ENCODE assay signal across 8 cellular contexts in the genomic region with DNA sequence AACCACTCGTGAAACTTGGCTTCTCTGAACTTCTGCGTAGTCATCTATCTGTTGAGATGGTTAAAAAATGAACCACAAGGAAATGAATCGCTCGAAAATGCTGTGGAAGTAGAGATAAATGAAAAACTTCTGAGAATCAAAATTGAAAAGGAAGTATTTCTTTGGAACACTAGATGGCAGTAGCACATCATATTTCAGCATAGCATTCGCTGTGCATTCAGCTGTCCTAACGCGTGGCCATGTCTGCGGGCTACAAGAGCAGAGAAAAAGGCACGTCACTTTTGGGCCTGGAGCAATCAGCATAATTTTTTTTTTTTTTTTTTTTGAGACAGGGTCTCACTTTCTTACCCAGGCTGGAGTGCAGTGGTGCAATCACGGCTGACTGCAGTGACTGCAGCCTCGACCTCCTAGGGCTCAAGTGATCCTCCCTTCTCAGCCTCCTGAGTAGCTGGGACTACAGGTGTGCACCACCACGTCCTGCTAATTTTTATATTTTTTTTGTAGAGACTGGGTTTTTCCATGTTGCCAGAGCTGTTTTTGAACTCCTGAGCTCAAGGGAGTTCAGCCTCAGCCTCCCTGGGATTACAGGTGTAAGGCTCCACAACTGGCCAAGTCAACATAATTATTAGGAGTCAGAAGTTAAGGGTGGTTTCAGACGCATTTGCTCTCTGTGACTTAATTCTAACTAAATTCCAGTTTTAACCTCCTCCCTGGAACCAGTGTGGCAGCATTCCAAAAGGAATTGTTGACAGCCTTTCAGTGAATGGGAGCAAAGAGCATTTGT. TPM values are rescaled to one million over a fixed set of nuclear protein-coding genes. Genes with fewer than 3 reads are reported as not detected.
A peak's percentile ranks its signal among the peaks of the same experiment; 100 is the strongest.
DNase-seq lines count a peak whose midpoint lies in the region; ATAC-seq and TF ChIP-seq lines count a peak whose summit lies in the region.

No MANE protein-coding gene starts in this region.

- no peaks in the 10 kb centered on the region for H3K4me1 Mint-ChIP-seq in osteocyte (ENCODE audit: unreplicated experiment)

- no peaks in the 10 kb centered on the region for H4K20me1 ChIP-seq in OCI-LY1 (ENCODE audit: insufficient read depth, low read length)

- no peaks in the 10 kb centered on the region for H3K36me3 ChIP-seq in OCI-LY1 (ENCODE audit: insufficient read depth, low read length)

- H3K27ac ChIP-seq in OCI-LY1 (ENCODE audit: low read depth, low read length, poor library complexity, severe bottlenecking) = no peak overlapping the region

- H3K4me3 Mint-ChIP-seq in osteocyte (ENCODE audit: unreplicated experiment) = no peak overlapping the region

- DNase-seq in COR-L47 (lab: John Stamatoyannopoulos, UW) (peak; percentile 46), foreskin melanocyte (peak; percentile 58), osteocyte (ENCODE audit: extremely low spot score, unreplicated experiment) (no peak)
- DNase-seq in activated T-helper 9 cell treated with anti-CD3 and anti-CD28 coated beads, Interleukin-2, amount 50 U/mL, for 16 hours (ENCODE audit: low read depth) = peak; percentile 12

- no peaks in the 10 kb centered on the region for H3K9me3 Mint-ChIP-seq in osteocyte (ENCODE audit: unreplicated experiment)

- no peaks in the 10 kb centered on the region for H3K27me3 ChIP-seq in OCI-LY1 (ENCODE audit: insufficient read depth, low read length)

- no peak for TF ChIP-seq EP300 in Ishikawa (IDR thresholded peaks at IDR 0.05; ENCODE audit: borderline replicate concordance)

- TF ChIP-seq RAD21 in Ishikawa (IDR thresholded peaks at IDR 0.05; ENCODE audit: low read depth) = peak; percentile 92

- no peaks in the 10 kb centered on the region; the same call in 1 of the 2 replicates for H3F3A ChIP-seq in OCI-LY1 (ENCODE audit: insufficient read depth, low read length)

- H3K79me2 ChIP-seq in OCI-LY1 (ENCODE audit: insufficient read depth, low read length) = no peaks in the 10 kb centered on the region

- no peak overlapping the region for H3K4me2 ChIP-seq in OCI-LY1 (ENCODE audit: low read length)

- no peaks in the 10 kb centered on the region for H3K36me3 Mint-ChIP-seq in osteocyte (ENCODE audit: unreplicated experiment)

- H3K4me1 ChIP-seq in OCI-LY1 (ENCODE audit: insufficient read depth, low read length, severe bottlenecking) = no peaks in the 10 kb centered on the region

- no peak overlapping the region for H3K4me3 ChIP-seq in OCI-LY1 (ENCODE audit: low read depth, low read length, poor library complexity, severe bottlenecking)

- peaks cover 45% of the 10 kb centered on the region for H3K27me3 Mint-ChIP-seq in osteocyte (ENCODE audit: unreplicated experiment)

- no peaks in the 10 kb centered on the region for H3K9me3 ChIP-seq in OCI-LY1 (ENCODE audit: low read length)

- peak; percentile 69 for TF ChIP-seq CTCF in OCI-LY1 (IDR thresholded peaks at IDR 0.05; ENCODE audit: low read length)
- TF ChIP-seq CTCF in osteocyte (IDR thresholded peaks at IDR 0.05) = peak; percentile 73

- no peak overlapping the region for H2AFZ ChIP-seq in OCI-LY1 (ENCODE audit: low read length)

- peak; percentile 70 for ATAC-seq in GM19397 (IDR thresholded peaks at IDR 0.05; ENCODE audit: unreplicated experiment)
- no peak for ATAC-seq in GM18517 (IDR thresholded peaks at IDR 0.05; ENCODE audit: unreplicated experiment)

- H3K27ac Mint-ChIP-seq in osteocyte (ENCODE audit: unreplicated experiment) = no peak overlapping the region

- H3K9me2 ChIP-seq in OCI-LY1 (ENCODE audit: low read depth, low read length) = no peaks in the 10 kb centered on the region

- H3K9ac ChIP-seq in OCI-LY1 (ENCODE audit: low read length) = no peak overlapping the region

TF ChIP-seq in Ishikawa, 13 proteins besides CTCF, POLR2A, EP300 and RAD21:
- TF ChIP-seq ZBTB7A (IDR thresholded peaks at IDR 0.05; ENCODE audit: low read depth) (no peak), MAX (IDR thresholded peaks at IDR 0.05) (0 out of 2 replicates have a peak, but pooled peaks have one; percentile 19), YY1 (IDR thresholded peaks at IDR 0.05; ENCODE audit: low read depth) (peak; percentile 55; the same call in 1 of the 2 replicates)

RNA-seq across cellular contexts. Expression of gene PERP, which starts 8.8 kb away (rescaled TPM):
- 26.0 and 26.6 TPM in 2 replicates for total RNA-seq in osteocyte

RNA-seq across cellular contexts. Expression of gene ARFGEF3, which starts 45.7 kb away (rescaled TPM):
- 0.05 and 0.08 TPM in 2 replicates for total RNA-seq in osteocyte
